In the genomic region with DNA sequence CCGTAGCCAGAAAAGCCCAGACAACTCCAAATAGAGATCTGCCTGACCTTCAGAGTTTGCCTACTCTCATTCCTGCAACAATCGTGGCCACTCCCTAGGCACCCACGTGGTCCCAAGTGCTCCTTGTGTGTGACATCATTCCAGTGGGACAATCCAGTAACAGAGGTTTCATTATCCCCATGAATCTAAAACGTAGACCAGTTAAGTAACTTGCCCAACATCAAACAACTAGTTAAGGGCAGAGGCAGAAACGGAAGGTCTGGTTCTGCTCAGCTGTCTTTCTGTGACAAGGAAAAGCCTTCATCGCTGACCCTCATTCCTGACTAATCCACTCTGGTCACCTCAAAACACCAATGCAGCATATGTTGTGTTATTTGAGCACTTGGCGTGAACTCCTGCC, we compare ENCODE assay signal across 11 cellular contexts.
A peak's percentile ranks its signal among the peaks of the same experiment; 100 is the strongest.
DNase-seq lines count a peak whose midpoint lies in the region; ATAC-seq, FAIRE-seq and TF ChIP-seq lines count a peak whose summit lies in the region.
"Had no signal": no experiment of that assay in that cellular context is flagged by ENCODE, and none has a peak within 500 bp of the region (broad histone marks: within the 10 kb centered on the region; RNA-seq: fewer than 3 reads in every experiment).

No MANE protein-coding gene starts in this region.

- H3K9me3 ChIP-seq in left lung, result no peaks in the 10 kb centered on the region
- no peaks in the 10 kb centered on the region for H3K9me3 ChIP-seq in tibial nerve
- no peaks in the 10 kb centered on the region for H3K9me3 ChIP-seq in naive thymus-derived CD4-positive, alpha-beta T cell (ENCODE audit: control insufficient read depth in 2 of 3, low read length in 3 of 3)
- H3K9me3 ChIP-seq: neutrophil had no signal

- DNase-seq in LHCN-M2 (ENCODE audit: low read depth) (peak; percentile 82), bronchial epithelial cell (ENCODE audit: low read depth) (peak; percentile 36), left lung (peak in 1 of 2 donors; percentile 47), tibial nerve (ENCODE audit: low spot score in 2 of 2) (peak; percentile 8 to 22), NCI-H1092 (lab: John Stamatoyannopoulos, UW) (no peak), SIG-M5 treated with dmso at 0.1 percent for 504 hours (lab: John Stamatoyannopoulos, UW; ENCODE audit: unreplicated experiment) (no peak)
- no peak for DNase-seq in naive thymus-derived CD4-positive, alpha-beta T cell
- DNase-seq: Karpas-422 had no signal

- H3K36me3 Mint-ChIP-seq in naive thymus-derived CD4-positive, alpha-beta T cell, result peaks cover 0 to 3% (median 0%) of the 10 kb centered on the region in 5 donors

- ATAC-seq in left lung, result peak; percentile 91
- ATAC-seq in naive thymus-derived CD4-positive, alpha-beta T cell, result no peak
- ATAC-seq: foreskin keratinocyte had no signal

- H3K4me3 Mint-ChIP-seq in naive thymus-derived CD4-positive, alpha-beta T cell, result no peak overlapping the region

- FAIRE-seq in bronchial epithelial cell (lab: Jason Lieb, UNC), result no peak

- H3K27me3 ChIP-seq in bronchial epithelial cell (ENCODE audit: control insufficient read depth, insufficient read depth, low read length) (no peaks in the 10 kb centered on the region), left lung (no peaks in the 10 kb centered on the region), tibial nerve (no peaks in the 10 kb centered on the region)
- no peaks in the 10 kb centered on the region for H3K27me3 ChIP-seq in naive thymus-derived CD4-positive, alpha-beta T cell (ENCODE audit: control insufficient read depth in 2 of 2, insufficient read depth in 2 of 2, low read length in 2 of 2)
- H3K27me3 ChIP-seq: foreskin keratinocyte, neutrophil had no signal

- TF ChIP-seq CTCF in bronchial epithelial cell (IDR thresholded peaks at IDR 0.05; ENCODE audit: insufficient read depth, low read length, severe bottlenecking) (no peak), left lung (IDR thresholded peaks at IDR 0.05) (no peak), tibial nerve (IDR thresholded peaks at IDR 0.05) (no peak)

- H3K9me3 Mint-ChIP-seq in naive thymus-derived CD4-positive, alpha-beta T cell, result peaks cover 0 to 2% (median 0%) of the 10 kb centered on the region in 11 donors

- CTCF ChIA-PET in naive thymus-derived CD4-positive, alpha-beta T cell (lab: Charles Lee), result no interaction called here

- 26 to 30% methylated on average over 7 of the region's 7 CpGs for WGBS in tibial nerve, 2 donors

- POLR2A ChIA-PET in naive thymus-derived CD4-positive, alpha-beta T cell (lab: Charles Lee), result no interaction called here

- peaks cover 0 to 6% (median 0%) of the 10 kb centered on the region in 7 donors for H3K4me1 Mint-ChIP-seq in naive thymus-derived CD4-positive, alpha-beta T cell

- no peak overlapping the region for H3K4me3 ChIP-seq in bronchial epithelial cell (ENCODE audit: low read depth, low read length)
- H3K4me3 ChIP-seq in left lung, result no peak overlapping the region
- no peak overlapping the region for H3K4me3 ChIP-seq in tibial nerve
- H3K4me3 ChIP-seq in naive thymus-derived CD4-positive, alpha-beta T cell (ENCODE audit: low read length), result no peak overlapping the region
- H3K4me3 ChIP-seq: PC-9 had no signal

- TF ChIP-seq EP300 in tibial nerve (IDR thresholded peaks at IDR 0.05), result peak in 1 of 2 donors; percentile 17

- no peak for TF ChIP-seq POLR2A in tibial nerve (IDR thresholded peaks at IDR 0.05)

- peaks cover 0 to 7% of the 10 kb centered on the region in 2 donors for H3K4me1 ChIP-seq in left lung
- peaks cover 0 to 15% (median 9%) of the 10 kb centered on the region in 4 donors for H3K4me1 ChIP-seq in tibial nerve
- H3K4me1 ChIP-seq in naive thymus-derived CD4-positive, alpha-beta T cell (ENCODE audit: control insufficient read depth in 2 of 2, insufficient read depth in 2 of 2, low read length in 2 of 2), result no peaks in the 10 kb centered on the region

- peaks cover 0 to 13% (median 7%) of the 10 kb centered on the region in 5 donors for H3K27me3 Mint-ChIP-seq in naive thymus-derived CD4-positive, alpha-beta T cell

- H3K27ac Mint-ChIP-seq in naive thymus-derived CD4-positive, alpha-beta T cell, result no peak overlapping the region

- H3K27ac ChIP-seq in left lung (no peak overlapping the region), tibial nerve (peak overlapping the region in 3 of 4 donors; percentile 15 to 56 (median 44))
- H3K27ac ChIP-seq in naive thymus-derived CD4-positive, alpha-beta T cell (ENCODE audit: low read depth, low read length), result no peak overlapping the region
- H3K27ac ChIP-seq: foreskin keratinocyte, neutrophil, PC-9 had no signal

- H3K36me3 ChIP-seq in bronchial epithelial cell (ENCODE audit: control insufficient read depth, insufficient read depth, low read length) (no peaks in the 10 kb centered on the region), left lung (no peaks in the 10 kb centered on the region), tibial nerve (no peaks in the 10 kb centered on the region)
- no peaks in the 10 kb centered on the region for H3K36me3 ChIP-seq in naive thymus-derived CD4-positive, alpha-beta T cell (ENCODE audit: control insufficient read depth in 2 of 3, insufficient read depth in 3 of 3, low read length in 3 of 3)
- H3K36me3 ChIP-seq: neutrophil had no signal

- intact Hi-C loops in left lung (cut with DNase I), result no loop called here
- intact Hi-C loops in naive thymus-derived CD4-positive, alpha-beta T cell (cut with micrococcal nuclease), result no loop called here

Comparison
In these comparisons a context has a peak if more than half of its experiments do, and no peak if none do; other contexts are left out.
1. DNase-seq: peak in LHCN-M2 (single experiment), bronchial epithelial cell (single experiment) and tibial nerve (2 of 2); none in naive thymus-derived CD4-positive, alpha-beta T cell (0 of 9), NCI-H1092 (single experiment) and SIG-M5 treated with dmso at 0.1 percent for 504 hours (single experiment).
2. H3K27ac ChIP-seq: peak in tibial nerve (3 of 4); none in left lung (0 of 2) and naive thymus-derived CD4-positive, alpha-beta T cell (single experiment).